In the genomic region with DNA sequence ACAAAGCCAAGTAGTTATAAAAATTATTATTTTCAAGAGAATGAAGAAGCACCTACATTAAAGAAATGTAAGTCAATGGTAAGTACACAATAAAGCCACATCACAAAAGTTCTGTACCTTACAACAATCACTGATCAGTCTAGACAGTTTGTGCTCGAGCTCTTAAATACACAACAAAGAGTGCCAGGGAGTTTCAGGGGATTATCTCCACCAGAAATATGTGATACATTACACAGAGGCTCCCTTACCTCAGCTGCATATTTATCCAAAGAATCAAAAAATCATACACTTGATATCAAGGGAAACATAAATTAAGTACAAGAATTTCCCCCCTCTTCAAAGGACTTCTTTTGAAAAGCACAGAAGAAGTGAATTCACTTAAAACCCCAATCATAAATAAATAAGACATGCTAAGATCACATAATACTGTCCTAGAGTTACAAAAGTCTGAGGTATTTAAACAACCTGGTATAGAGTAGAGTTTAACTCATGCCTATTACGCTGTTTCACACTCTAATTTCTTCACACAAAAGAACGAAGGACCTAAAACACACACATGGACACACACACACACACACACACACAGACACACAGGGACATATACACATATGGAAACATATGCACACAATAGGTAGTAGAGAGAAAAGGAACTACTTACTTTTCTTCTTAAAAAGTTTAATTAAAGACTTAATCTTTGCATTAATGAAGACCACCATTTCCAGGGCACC, we compare ENCODE assay signal across 13 cellular contexts. TPM values are rescaled to one million over a fixed set of nuclear protein-coding genes. Genes with fewer than 3 reads are reported as not detected.
DNase-seq lines count a peak whose midpoint lies in the region; ATAC-seq and TF ChIP-seq lines count a peak whose summit lies in the region.
"Had no signal": no experiment of that assay in that cellular context is flagged by ENCODE, and none has a peak within 500 bp of the region (broad histone marks: within the 10 kb centered on the region; RNA-seq: fewer than 3 reads in every experiment).

No MANE protein-coding gene starts in this region.

- peak overlapping the region; percentile 91 for H3K27ac Mint-ChIP-seq in neural crest cell (ENCODE audit: unreplicated experiment)
- H3K27ac Mint-ChIP-seq: activated CD8-positive, alpha-beta T cell treated with anti-CD3 and anti-CD28 coated beads for 36 hours had no signal

- H3K9me2 ChIP-seq in Karpas-422 (replicated peaks; ENCODE audit: insufficient read depth, low read length), result no peaks in the 10 kb centered on the region

- no peaks in the 10 kb centered on the region for H4K20me1 ChIP-seq in Karpas-422 (ENCODE audit: insufficient read depth, low read depth, low read length)

- no peaks in the 10 kb centered on the region for H3K27me3 Mint-ChIP-seq in neural crest cell (ENCODE audit: low read depth)

- ATAC-seq in HG02884 (IDR thresholded peaks at IDR 0.05; ENCODE audit: unreplicated experiment) (no peak), HG03175 (IDR thresholded peaks at IDR 0.05; ENCODE audit: unreplicated experiment) (no peak)

- H3K9me3 ChIP-seq in Karpas-422 (ENCODE audit: low read length), result no peaks in the 10 kb centered on the region
- H3K9me3 ChIP-seq: adrenal gland, SJSA1 had no signal

- DNase-seq in Karpas-422 (no peak), epithelial cell of proximal tubule (ENCODE audit: low read depth) (no peak), neural crest cell (ENCODE audit: low read depth, low spot score) (no peak), NCI-H1694 (lab: John Stamatoyannopoulos, UW) (no peak), NCI-H748 treated with DMSO at 0.1 percent for 48 hours (lab: John Stamatoyannopoulos, UW) (no peak)
- DNase-seq: activated CD8-positive, alpha-beta T cell treated with anti-CD3 and anti-CD28 coated beads for 36 hours; adrenal gland; NCI-H1105 treated with DMSO at 0.1 percent for 48 hours; stimulated activated CD8-positive, alpha-beta memory T cell treated with anti-CD3 and anti-CD28 coated beads, Interleukin-4, amount 100 ng/mL, for 48 hours had no signal

- no peak for TF ChIP-seq CTCF in epithelial cell of proximal tubule (conservative IDR thresholded peaks at IDR 0.05; ENCODE audit: low read depth, low read length)
- TF ChIP-seq CTCF in neural crest cell (conservative IDR thresholded peaks at IDR 0.05), result no peak

- H3K4me3 Mint-ChIP-seq in neural crest cell, result peak overlapping the region; percentile 87
- H3K4me3 Mint-ChIP-seq: activated CD8-positive, alpha-beta T cell treated with anti-CD3 and anti-CD28 coated beads for 36 hours had no signal

- no peaks in the 10 kb centered on the region for H3K36me3 ChIP-seq in Karpas-422 (ENCODE audit: insufficient read depth, low read length)
- H3K36me3 ChIP-seq: adrenal gland had no signal

- H3K4me2 ChIP-seq in Karpas-422 (ENCODE audit: low read depth, low read length, poor library complexity, severe bottlenecking), result peak overlapping the region; percentile 48

- H2AFZ ChIP-seq in Karpas-422 (ENCODE audit: low read length), result no peak overlapping the region

- H3K4me1 ChIP-seq in Karpas-422 (ENCODE audit: low read length), result peaks cover 35% of the 10 kb centered on the region
- H3K4me1 ChIP-seq: adrenal gland, SJSA1 had no signal

- H3K36me3 Mint-ChIP-seq in neural crest cell (ENCODE audit: low read depth), result peaks cover 3% of the 10 kb centered on the region

- H3K9ac ChIP-seq in Karpas-422 (ENCODE audit: low read length), result peak overlapping the region; percentile 53

- H3K4me3 ChIP-seq in GM08714 (ENCODE audit: low read length) (peak overlapping the region; percentile 57), Karpas-422 (ENCODE audit: low read length) (peak overlapping the region; percentile 46), epithelial cell of proximal tubule (ENCODE audit: low read depth, low read length) (peak overlapping the region; percentile 57)
- H3K4me3 ChIP-seq: adrenal gland, SJSA1 had no signal

- peaks cover 64% of the 10 kb centered on the region for H3K4me1 Mint-ChIP-seq in neural crest cell

- no peaks in the 10 kb centered on the region for H3K27me3 ChIP-seq in Karpas-422 (ENCODE audit: low read length)
- H3K27me3 ChIP-seq: adrenal gland, SJSA1 had no signal

- peak overlapping the region; percentile 81 for H3K27ac ChIP-seq in Karpas-422 (ENCODE audit: low read length)
- H3K27ac ChIP-seq: adrenal gland, SJSA1 had no signal

- no peaks in the 10 kb centered on the region for H3K79me2 ChIP-seq in Karpas-422 (ENCODE audit: low read length)

- H3K9me3 Mint-ChIP-seq in neural crest cell, result no peaks in the 10 kb centered on the region
- H3K9me3 Mint-ChIP-seq: activated CD8-positive, alpha-beta T cell treated with anti-CD3 and anti-CD28 coated beads for 36 hours had no signal

RNA-seq across cellular contexts. Expression of a gene that starts 0.6 kb away (rescaled TPM):
- 2.6 and 3.8 TPM in 2 replicates for total RNA-seq in Karpas-422 (2014; rRNA removed; shearing (Covaris generic); ENCODE audit: low replicate concordance)
- 3.5 and 4.0 TPM in 2 replicates for total RNA-seq in epithelial cell of proximal tubule
- 54.7 and 56.6 TPM in 2 replicates for total RNA-seq in neural crest cell

Comparison
In these comparisons a context has a peak if more than half of its experiments do, and no peak if none do; other contexts are left out.
1. RNA of a gene that starts 0.6 kb away (total RNA-seq): 54.7 to 56.6 TPM in neural crest cell; 3.5 to 4.0 TPM in epithelial cell of proximal tubule and 2.6 to 3.8 TPM in Karpas-422; every median in the first group is over 10 times any median in the second.
2. Peak in every context shown above with its lines, with median percentiles within 50 percentile points of each other: H3K4me3 ChIP-seq.